In the genomic region with DNA sequence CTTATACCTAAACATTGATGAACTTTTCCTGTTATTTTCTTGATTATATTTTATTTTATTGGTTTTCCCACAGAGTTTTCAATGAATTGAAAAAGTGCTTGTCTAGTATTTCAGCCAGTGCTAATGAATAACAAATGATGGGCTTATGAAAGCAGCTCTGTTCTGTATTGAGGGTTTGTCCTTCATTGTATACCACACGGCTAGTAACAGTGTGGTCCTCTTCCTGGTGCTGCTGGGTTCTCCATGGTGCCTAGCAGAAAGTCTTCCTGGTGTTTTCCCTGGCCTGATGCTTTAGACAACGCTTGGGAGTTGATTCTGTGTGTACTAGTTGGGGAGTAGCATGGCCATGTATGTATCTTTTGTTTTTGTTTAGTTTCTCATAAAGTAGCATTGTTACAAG, we compare ENCODE assay signal across 23 cellular contexts.
DNase-seq lines count a peak whose midpoint lies in the region; ATAC-seq, FAIRE-seq and TF ChIP-seq lines count a peak whose summit lies in the region.
"Had no signal": no experiment of that assay in that cellular context is flagged by ENCODE, and none has a peak within 500 bp of the region (broad histone marks: within the 10 kb centered on the region; RNA-seq: fewer than 3 reads in every experiment).

No MANE protein-coding gene starts in this region.

- H3K27ac Mint-ChIP-seq in WTC11: 0 out of 2 replicates have a peak overlapping the region, but pooled peaks have one; percentile 52
- no peak overlapping the region for H3K27ac Mint-ChIP-seq in Calu3 (ENCODE audit: unreplicated experiment)
- H3K27ac Mint-ChIP-seq in activated T-cell treated with anti-CD3 and anti-CD28 coated beads, Interleukin-2, amount 50 U/mL, for 72 hours: no peak overlapping the region
- H3K27ac Mint-ChIP-seq: CD8-positive, alpha-beta T cell; HFFc6; IgD-negative memory B cell had no signal

- POLR2A ChIA-PET in WTC11 (lab: Charles Lee): no interaction called here

- H3K36me3 Mint-ChIP-seq in WTC11 (no peaks in the 10 kb centered on the region), Calu3 (ENCODE audit: insufficient read depth, unreplicated experiment) (peaks cover 9% of the 10 kb centered on the region)
- H3K36me3 Mint-ChIP-seq in activated T-cell treated with anti-CD3 and anti-CD28 coated beads, Interleukin-2, amount 50 U/mL, for 72 hours (ENCODE audit: insufficient read depth in 2 of 2): no peaks in the 10 kb centered on the region

- H3K9me3 Mint-ChIP-seq in WTC11 (no peaks in the 10 kb centered on the region), Calu3 (ENCODE audit: low read depth, unreplicated experiment) (no peaks in the 10 kb centered on the region)
- no peaks in the 10 kb centered on the region for H3K9me3 Mint-ChIP-seq in activated T-cell treated with anti-CD3 and anti-CD28 coated beads, Interleukin-2, amount 50 U/mL, for 72 hours
- H3K9me3 Mint-ChIP-seq: CD14-positive monocyte; CD8-positive, alpha-beta T cell; HFFc6; IgD-negative memory B cell had no signal

- H3K4me1 Mint-ChIP-seq in WTC11 (peaks cover 7% of the 10 kb centered on the region), Calu3 (ENCODE audit: low read depth, unreplicated experiment) (peaks cover 22% of the 10 kb centered on the region)
- H3K4me1 Mint-ChIP-seq in activated T-cell treated with anti-CD3 and anti-CD28 coated beads, Interleukin-2, amount 50 U/mL, for 72 hours (ENCODE audit: low read depth): peaks cover 9% of the 10 kb centered on the region

- FAIRE-seq in frontal cortex (lab: Jason Lieb, UNC): peak; percentile 10
- FAIRE-seq: A549, D721Med, G401.6, GM12892, GM18507, HTR-8/SVneo had no signal

- CTCF ChIA-PET in WTC11 (lab: Charles Lee): no interaction called here
- CTCF ChIA-PET in Calu3 (lab: Charles Lee): no interaction called here

- TF ChIP-seq CTCF in WTC11 (IDR thresholded peaks at IDR 0.05) (no peak), Calu3 (IDR thresholded peaks at IDR 0.05; ENCODE audit: unreplicated experiment) (no peak)

- no peaks in the 10 kb centered on the region for H3K27me3 Mint-ChIP-seq in WTC11 (ENCODE audit: low read depth)
- no peaks in the 10 kb centered on the region for H3K27me3 Mint-ChIP-seq in Calu3 (ENCODE audit: unreplicated experiment)
- H3K27me3 Mint-ChIP-seq in activated T-cell treated with anti-CD3 and anti-CD28 coated beads, Interleukin-2, amount 50 U/mL, for 72 hours (ENCODE audit: low read depth): no peaks in the 10 kb centered on the region
- H3K27me3 Mint-ChIP-seq: IgD-negative memory B cell had no signal

- intact Hi-C loops in Calu3 (cut with micrococcal nuclease; ENCODE audit: unreplicated experiment): no loop called here

- BruUV-seq in Calu3 (replicated peaks; lab: Mats Ljungman, UMichigan): no TSS peak

- H3K4me3 Mint-ChIP-seq in WTC11: no peak overlapping the region
- no peak overlapping the region for H3K4me3 Mint-ChIP-seq in Calu3 (ENCODE audit: low read depth, unreplicated experiment)
- no peak overlapping the region for H3K4me3 Mint-ChIP-seq in activated T-cell treated with anti-CD3 and anti-CD28 coated beads, Interleukin-2, amount 50 U/mL, for 72 hours
- H3K4me3 Mint-ChIP-seq: CD14-positive monocyte; CD8-positive, alpha-beta T cell; HFFc6 had no signal

- DNase-seq in Ammon's horn (ENCODE audit: low spot score) (peak; percentile 40), WTC11 (ENCODE audit: low spot score) (no peak), frontal cortex (ENCODE audit: low spot score in 2 of 2) (no peak), pons (ENCODE audit: low spot score) (peak; percentile 85), NCI-H2227 treated with DMSO at 0.1 percent for 48 hours (lab: John Stamatoyannopoulos, UW) (no peak), Calu3 (no peak), CD1c-positive myeloid dendritic cell (ENCODE audit: extremely low spot score) (no peak)
- no peak for DNase-seq in activated T-cell treated with anti-CD3 and anti-CD28 coated beads, Interleukin-2, amount 50 U/mL, for 72 hours
- DNase-seq: AML-193; CD8-positive, alpha-beta T cell; COR-L47; GOT3; H7; HFFc6 had no signal

- no peak for ATAC-seq in WTC11
- no peak for ATAC-seq in activated T-cell treated with anti-CD3 and anti-CD28 coated beads, Interleukin-2, amount 50 U/mL, for 72 hours (replicated peaks in 1 of 2)
- ATAC-seq: A549; CD8-positive, alpha-beta T cell; HCT116 had no signal

TF ChIP-seq in WTC11, 78 proteins besides CTCF, POLR2A, EP300 and RAD21:
- TF ChIP-seq, protein P1, sequence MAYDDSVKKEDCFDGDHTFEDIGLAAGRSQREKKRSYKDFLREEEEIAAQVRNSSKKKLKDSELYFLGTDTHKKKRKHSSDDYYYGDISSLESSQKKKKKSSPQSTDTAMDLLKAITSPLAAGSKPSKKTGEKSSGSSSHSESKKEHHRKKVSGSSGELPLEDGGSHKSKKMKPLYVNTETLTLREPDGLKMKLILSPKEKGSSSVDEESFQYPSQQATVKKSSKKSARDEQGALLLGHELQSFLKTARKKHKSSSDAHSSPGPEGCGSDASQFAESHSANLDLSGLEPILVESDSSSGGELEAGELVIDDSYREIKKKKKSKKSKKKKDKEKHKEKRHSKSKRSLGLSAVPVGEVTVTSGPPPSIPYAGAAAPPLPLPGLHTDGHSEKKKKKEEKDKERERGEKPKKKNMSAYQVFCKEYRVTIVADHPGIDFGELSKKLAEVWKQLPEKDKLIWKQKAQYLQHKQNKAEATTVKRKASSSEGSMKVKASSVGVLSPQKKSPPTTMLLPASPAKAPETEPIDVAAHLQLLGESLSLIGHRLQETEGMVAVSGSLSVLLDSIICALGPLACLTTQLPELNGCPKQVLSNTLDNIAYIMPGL (CRISPR knock-in tag; IDR thresholded peaks at IDR 0.05): no peak
- no peak for TF ChIP-seq ZNF671 (CRISPR knock-in tag; IDR thresholded peaks at IDR 0.05)
- no peak for TF ChIP-seq TEAD1 (CRISPR knock-in tag; IDR thresholded peaks at IDR 0.05)
- TF ChIP-seq, protein P2, sequence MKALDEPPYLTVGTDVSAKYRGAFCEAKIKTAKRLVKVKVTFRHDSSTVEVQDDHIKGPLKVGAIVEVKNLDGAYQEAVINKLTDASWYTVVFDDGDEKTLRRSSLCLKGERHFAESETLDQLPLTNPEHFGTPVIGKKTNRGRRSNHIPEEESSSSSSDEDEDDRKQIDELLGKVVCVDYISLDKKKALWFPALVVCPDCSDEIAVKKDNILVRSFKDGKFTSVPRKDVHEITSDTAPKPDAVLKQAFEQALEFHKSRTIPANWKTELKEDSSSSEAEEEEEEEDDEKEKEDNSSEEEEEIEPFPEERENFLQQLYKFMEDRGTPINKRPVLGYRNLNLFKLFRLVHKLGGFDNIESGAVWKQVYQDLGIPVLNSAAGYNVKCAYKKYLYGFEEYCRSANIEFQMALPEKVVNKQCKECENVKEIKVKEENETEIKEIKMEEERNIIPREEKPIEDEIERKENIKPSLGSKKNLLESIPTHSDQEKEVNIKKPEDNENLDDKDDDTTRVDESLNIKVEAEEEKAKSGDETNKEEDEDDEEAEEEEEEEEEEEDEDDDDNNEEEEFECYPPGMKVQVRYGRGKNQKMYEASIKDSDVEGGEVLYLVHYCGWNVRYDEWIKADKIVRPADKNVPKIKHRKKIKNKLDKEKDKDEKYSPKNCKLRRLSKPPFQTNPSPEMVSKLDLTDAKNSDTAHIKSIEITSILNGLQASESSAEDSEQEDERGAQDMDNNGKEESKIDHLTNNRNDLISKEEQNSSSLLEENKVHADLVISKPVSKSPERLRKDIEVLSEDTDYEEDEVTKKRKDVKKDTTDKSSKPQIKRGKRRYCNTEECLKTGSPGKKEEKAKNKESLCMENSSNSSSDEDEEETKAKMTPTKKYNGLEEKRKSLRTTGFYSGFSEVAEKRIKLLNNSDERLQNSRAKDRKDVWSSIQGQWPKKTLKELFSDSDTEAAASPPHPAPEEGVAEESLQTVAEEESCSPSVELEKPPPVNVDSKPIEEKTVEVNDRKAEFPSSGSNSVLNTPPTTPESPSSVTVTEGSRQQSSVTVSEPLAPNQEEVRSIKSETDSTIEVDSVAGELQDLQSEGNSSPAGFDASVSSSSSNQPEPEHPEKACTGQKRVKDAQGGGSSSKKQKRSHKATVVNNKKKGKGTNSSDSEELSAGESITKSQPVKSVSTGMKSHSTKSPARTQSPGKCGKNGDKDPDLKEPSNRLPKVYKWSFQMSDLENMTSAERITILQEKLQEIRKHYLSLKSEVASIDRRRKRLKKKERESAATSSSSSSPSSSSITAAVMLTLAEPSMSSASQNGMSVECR (CRISPR knock-in tag; IDR thresholded peaks at IDR 0.05; ENCODE audit: borderline replicate concordance): no peak
- TF ChIP-seq TP53 (CRISPR knock-in tag; IDR thresholded peaks at IDR 0.05): no peak
- TF ChIP-seq, protein P3, sequence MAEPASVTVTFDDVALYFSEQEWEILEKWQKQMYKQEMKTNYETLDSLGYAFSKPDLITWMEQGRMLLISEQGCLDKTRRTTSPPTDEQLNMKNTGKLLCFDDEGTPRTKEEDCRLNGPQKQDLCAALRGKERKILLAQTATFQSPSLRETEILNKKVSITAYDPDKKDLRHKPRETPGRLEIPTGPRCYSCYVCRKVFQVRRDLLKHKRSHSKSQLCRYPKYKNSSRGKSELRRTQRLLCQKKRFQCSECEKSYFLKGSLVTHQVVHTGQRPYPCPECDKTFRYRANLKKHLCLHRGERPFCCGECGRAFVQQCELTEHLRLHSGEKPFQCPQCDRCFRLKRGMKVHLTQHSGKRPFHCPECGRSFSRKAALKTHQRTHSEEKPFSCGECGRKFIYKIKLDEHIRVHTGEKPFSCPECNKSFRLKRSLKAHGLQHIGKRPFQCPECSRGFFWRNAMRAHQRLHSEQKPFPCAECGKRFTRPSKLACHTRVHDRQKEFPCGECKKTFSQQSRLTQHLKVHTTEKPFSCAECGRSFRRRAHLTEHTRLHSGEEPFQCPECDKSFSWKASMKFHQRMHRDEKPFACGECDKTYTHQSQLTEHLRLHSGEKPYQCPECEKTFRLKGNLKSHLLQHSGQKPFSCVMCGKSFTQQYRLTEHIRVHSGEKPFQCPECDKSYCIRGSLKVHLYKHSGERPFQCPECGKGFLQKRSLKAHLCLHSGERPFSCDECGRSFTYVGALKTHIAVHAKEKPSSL (CRISPR knock-in tag; conservative IDR thresholded peaks at IDR 0.05): no peak
- TF ChIP-seq RELA (CRISPR knock-in tag; IDR thresholded peaks at IDR 0.05; ENCODE audit: borderline replicate concordance): no peak

Comparison
In these comparisons a context has a peak if more than half of its experiments do, and no peak if none do; other contexts are left out.
1. DNase-seq: peak in Ammon's horn (single experiment) and pons (single experiment); none in WTC11 (single experiment), frontal cortex (0 of 2), NCI-H2227 treated with DMSO at 0.1 percent for 48 hours (single experiment), Calu3 (single experiment), activated T-cell treated with anti-CD3 and anti-CD28 coated beads, Interleukin-2, amount 50 U/mL, for 72 hours (0 of 2) and CD1c-positive myeloid dendritic cell (single experiment).